19 cellular contexts compared by ENCODE assay signal in genomic region chr2:102585704-102586404, GRCh38. TPM values are rescaled to one million over a fixed set of nuclear protein-coding genes. Genes with fewer than 3 reads are reported as not detected.
DNase-seq lines count a peak whose midpoint lies in the region; ATAC-seq and TF ChIP-seq lines count a peak whose summit lies in the region.
"Had no signal": no experiment of that assay in that cellular context is flagged by ENCODE, and none has a peak within 500 bp of the region (broad histone marks: within the 10 kb centered on the region; RNA-seq: fewer than 3 reads in every experiment).

No MANE protein-coding gene starts in this region.

- TF ChIP-seq CTCF in C4-2B (conservative IDR thresholded peaks at IDR 0.05), result 0 out of 2 replicates have a peak, but pooled peaks have one; percentile 10
- TF ChIP-seq CTCF in colonic mucosa (IDR thresholded peaks at IDR 0.05), result no peak
- TF ChIP-seq CTCF in mucosa of descending colon (IDR thresholded peaks at IDR 0.05), result no peak
- TF ChIP-seq CTCF in left ventricle myocardium inferior (IDR thresholded peaks at IDR 0.05; ENCODE audit: borderline replicate concordance), result no peak

- H3K9me3 ChIP-seq in HUES48 (ENCODE audit: control insufficient read depth, insufficient read depth, low read length) (no peaks in the 10 kb centered on the region), colonic mucosa (no peaks in the 10 kb centered on the region), mucosa of descending colon (no peaks in the 10 kb centered on the region), left ventricle myocardium inferior (replicated peaks) (peaks cover 1% of the 10 kb centered on the region)
- H3K9me3 ChIP-seq: Peyer's patch, psoas muscle had no signal

- peak; percentile 67 for ATAC-seq in mucosa of descending colon
- ATAC-seq: activated T-cell treated with anti-CD3 and anti-CD28 coated beads, Interleukin-2, amount 50 U/mL, for 4 hours; psoas muscle had no signal

- H3K27ac ChIP-seq in C4-2B (peak overlapping the region; percentile 16; the same call in 1 of the 2 replicates), HUES48 (ENCODE audit: low read depth, low read length) (peak overlapping the region; percentile 44), colonic mucosa (no peak overlapping the region), left ventricle myocardium inferior (replicated peaks) (no peak overlapping the region)
- H3K27ac ChIP-seq: Peyer's patch, psoas muscle had no signal

- H3K4me3 ChIP-seq in HUES48 (ENCODE audit: low read depth, low read length) (peak overlapping the region; percentile 12; the same call in 1 of the 2 replicates), colonic mucosa (no peak overlapping the region), mucosa of descending colon (no peak overlapping the region), left ventricle myocardium inferior (no peak overlapping the region)
- H3K4me3 ChIP-seq: Peyer's patch, psoas muscle had no signal

- intact Hi-C loops in colonic mucosa (cut with DNase I), result no loop called here
- intact Hi-C loops in mucosa of descending colon (cut with DNase I, micrococcal nuclease), result no loop called here
- intact Hi-C loops in left ventricle myocardium inferior (cut with micrococcal nuclease), result no loop called here

- no peaks in the 10 kb centered on the region for H3K27me3 ChIP-seq in HUES48 (ENCODE audit: control insufficient read depth, insufficient read depth, low read length)
- H3K27me3 ChIP-seq in colonic mucosa, result no peaks in the 10 kb centered on the region
- H3K27me3 ChIP-seq in left ventricle myocardium inferior (ENCODE audit: low read depth), result no peaks in the 10 kb centered on the region
- H3K27me3 ChIP-seq: Peyer's patch had no signal

- H3K36me3 ChIP-seq in HUES48 (ENCODE audit: control insufficient read depth, insufficient read depth, low read length) (no peaks in the 10 kb centered on the region), colonic mucosa (no peaks in the 10 kb centered on the region), mucosa of descending colon (ENCODE audit: low read depth) (no peaks in the 10 kb centered on the region), left ventricle myocardium inferior (no peaks in the 10 kb centered on the region)
- H3K36me3 ChIP-seq: Peyer's patch had no signal

- H3K4me1 ChIP-seq in HUES48 (ENCODE audit: control insufficient read depth, insufficient read depth, low read length) (peaks cover 13% of the 10 kb centered on the region), colonic mucosa (no peaks in the 10 kb centered on the region), mucosa of descending colon (ENCODE audit: low read depth) (peaks cover 3% of the 10 kb centered on the region), left ventricle myocardium inferior (no peaks in the 10 kb centered on the region)

- DNase-seq in colonic mucosa (peak; percentile 29), mucosa of descending colon (peak in 1 of 3 donors; percentile 19), NCI-H2171 (lab: John Stamatoyannopoulos, UW) (no peak), left ventricle myocardium inferior (no peak)
- DNase-seq in stimulated activated CD4-positive, alpha-beta T cell treated with anti-CD3 and anti-CD28 coated beads, Interleukin-1b, Interleukin-23, amount 100 ng/mL, for 48 hours, result no peak
- DNase-seq in activated CD4-positive, CD25-positive, alpha-beta regulatory T cell treated with anti-CD3 and anti-CD28 coated beads, Interleukin-2, amount 50 U/mL, for 72 hours, result no peak
- DNase-seq: activated T-cell treated with anti-CD3 and anti-CD28 coated beads, Interleukin-2, amount 50 U/mL, for 4 hours; CD4-positive, alpha-beta memory T cell; cortex of kidney; foreskin fibroblast; hypothalamus; Kasumi-1; midbrain; NCI-H1105 treated with DMSO at 0.1 percent for 48 hours; Peyer's patch; psoas muscle; T-helper 9 cell had no signal

- H3K9ac ChIP-seq in HUES48 (ENCODE audit: low read depth, low read length) (no peak overlapping the region), colonic mucosa (ENCODE audit: low read depth in 2 of 2, low read length in 2 of 2) (no peak overlapping the region)

RNA-seq across cellular contexts. Expression of gene SLC9A2, which starts 33.5 kb away (rescaled TPM):
- total RNA-seq in colonic mucosa, result 10 to 100 TPM; 58.4 to 76.2 TPM
- 10 to 100 TPM; 32.2 to 92.9 (median 67.1) TPM for total RNA-seq in mucosa of descending colon
- 0.25 TPM for total RNA-seq in left ventricle myocardium inferior
- total RNA-seq: CD4-positive, alpha-beta memory T cell had no signal

Comparison
In these comparisons a context has a peak if more than half of its experiments do, and no peak if none do; other contexts are left out.
1. H3K27ac ChIP-seq: peak in C4-2B (single experiment) and HUES48 (single experiment); none in colonic mucosa (single experiment) and left ventricle myocardium inferior (single experiment).
2. RNA of gene SLC9A2, which starts 33.5 kb away (total RNA-seq): 58.4 to 76.2 TPM in colonic mucosa and 32.2 to 92.9 TPM in mucosa of descending colon; 0.25 TPM in left ventricle myocardium inferior (single experiment); every median in the first group is over 10 times any median in the second.